Comparison of ENCODE assay signal across 25 cellular contexts in genomic region chr3:61674595-61674994, GRCh38.
A peak's percentile ranks its signal among the peaks of the same experiment; 100 is the strongest.
DNase-seq lines count a peak whose midpoint lies in the region; ATAC-seq, FAIRE-seq and TF ChIP-seq lines count a peak whose summit lies in the region.
"Had no signal": no experiment of that assay in that cellular context is flagged by ENCODE, and none has a peak within 500 bp of the region (broad histone marks: within the 10 kb centered on the region; RNA-seq: fewer than 3 reads in every experiment).

No MANE protein-coding gene starts in this region.

- no peak overlapping the region for H3K14ac ChIP-seq in H1 (ENCODE audit: insufficient read length)

- no peaks in the 10 kb centered on the region for H3K9me3 ChIP-seq in HUES48 (ENCODE audit: control insufficient read depth, insufficient read depth, low read length)
- no peaks in the 10 kb centered on the region for H3K9me3 ChIP-seq in H1 (ENCODE audit: insufficient read depth in 2 of 2, low read depth in 1 of 2, low read length in 1 of 2)
- no peaks in the 10 kb centered on the region for H3K9me3 ChIP-seq in small intestine (ENCODE audit: control insufficient read depth, low read depth)
- H3K9me3 ChIP-seq: A549, BE2C, HAP-1 had no signal

- H3K9ac ChIP-seq in HUES48 (ENCODE audit: low read depth, low read length) (no peak overlapping the region), H1 (replicated peaks in 1 of 4; ENCODE audit: extremely low read depth in 1 of 4, low read depth in 3 of 4, low read length in 3 of 4) (no peak overlapping the region), mesendoderm (ENCODE audit: low read length) (no peak overlapping the region)
- H3K9ac ChIP-seq: BLaER1 treated with 17β-estradiol and CSF1 and Interleukin-3, amounts not matched to agents 10 nM and 100 nM had no signal

- POLR2A ChIA-PET in H1 (lab: Charles Lee; ENCODE audit: partially characterized antibody), result interaction anchor here (0.8 to 1.3 kb wide), 3 partner anchors 10 to 114 kb away, joined by 3 to 4 read pairs (median 3); partner anchors contain the start of gene PTPRG
- POLR2A ChIA-PET in RWPE1 (lab: Yijun Ruan, JAX; ENCODE audit: low non-redundant PET), result no interaction called here

- H3F3A ChIP-seq in GM23338 (replicated peaks; ENCODE audit: low read depth), result no peaks in the 10 kb centered on the region

- H4K91ac ChIP-seq in H1 (replicated peaks; ENCODE audit: insufficient read length, low read length), result no peak overlapping the region

- no peak overlapping the region for H2BK15ac ChIP-seq in H1 (ENCODE audit: low read length)
- no peak overlapping the region for H2BK15ac ChIP-seq in mesendoderm (replicated peaks; ENCODE audit: low read depth)

- no peak overlapping the region for H3K4me3 Mint-ChIP-seq in GM23338
- H3K4me3 Mint-ChIP-seq: CD14-positive monocyte; CD4-positive, alpha-beta T cell; CD8-positive, alpha-beta memory T cell; HFFc6 had no signal

- H3K79me1 ChIP-seq in H1 (ENCODE audit: low read depth, low read length) (peaks cover 9% of the 10 kb centered on the region; the same call in 1 of the 2 replicates), mesendoderm (ENCODE audit: low read length) (peaks cover 21% of the 10 kb centered on the region)

- 0 out of 2 replicates have a peak overlapping the region, but pooled peaks have one; percentile 38 for H3K27ac Mint-ChIP-seq in GM23338
- H3K27ac Mint-ChIP-seq: CD14-positive monocyte; CD4-positive, alpha-beta T cell; CD8-positive, alpha-beta memory T cell; HFFc6 had no signal

- CTCF ChIA-PET in H1 (lab: Charles Lee; ENCODE audit: partially characterized antibody), result interaction anchor here (0.5 kb wide), 1 partner anchor 361 kb away, joined by 4 read pairs; no protein-coding TSS in a partner anchor
- CTCF ChIA-PET in RWPE1 (lab: Yijun Ruan, JAX), result no interaction called here

- H3K27me3 ChIP-seq in GM23338 (ENCODE audit: insufficient read depth) (no peaks in the 10 kb centered on the region), HUES48 (ENCODE audit: control insufficient read depth, insufficient read depth, low read length) (no peaks in the 10 kb centered on the region), H1 (replicated peaks in 1 of 4; ENCODE audit: control insufficient read depth in 3 of 4, extremely low read depth in 1 of 4, insufficient read depth in 3 of 4, low read length in 3 of 4) (no peaks in the 10 kb centered on the region), mesendoderm (ENCODE audit: insufficient read depth, low read length, poor library complexity) (no peaks in the 10 kb centered on the region), small intestine (ENCODE audit: control insufficient read depth in 2 of 2, insufficient read depth in 2 of 2, low read length in 2 of 2) (no peaks in the 10 kb centered on the region)
- H3K27me3 ChIP-seq: BE2C; BLaER1 treated with 17β-estradiol and CSF1 and Interleukin-3, amounts not matched to agents 10 nM and 100 nM had no signal

- DNase-seq in GM23338 (ENCODE audit: low spot score) (peak; percentile 58), H1 (ENCODE audit: low read depth in 1 of 2, low spot score in 2 of 2) (no peak), mesendoderm (peak; percentile 95), small intestine (no peak), RWPE1 (ENCODE audit: low spot score) (no peak)
- DNase-seq: 8988T; ACHN; AML-193; BE2C; CD4-positive, alpha-beta T cell; CD8-positive, alpha-beta memory T cell; DMS 273 treated with DMSO at 0.1 percent for 48 hours; DMS79; EL; GDM1; HFFc6 had no signal

- H2AK5ac ChIP-seq in H1 (ENCODE audit: low read depth, low read length) (no peak overlapping the region), mesendoderm (ENCODE audit: low read length) (no peak overlapping the region)

- no peak for TF ChIP-seq POLR2A in H1 (IDR thresholded peaks at IDR 0.05; ENCODE audit: control extremely low read depth in 1 of 2, low read depth in 2 of 2, low read length in 2 of 2)

- H3K4ac ChIP-seq in H1 (replicated peaks; ENCODE audit: insufficient read length, low read depth, low read length) (no peak overlapping the region), mesendoderm (ENCODE audit: low read depth, low read length) (no peak overlapping the region)

- H2AFZ ChIP-seq in GM23338 (no peak overlapping the region), H1 (ENCODE audit: low read length) (no peak overlapping the region)

- TF ChIP-seq CTCF in GM23338 (conservative IDR thresholded peaks at IDR 0.05; ENCODE audit: low read depth in 2 of 2) (no peak), H1 (IDR thresholded peaks at IDR 0.05; ENCODE audit: control extremely low read depth in 1 of 3, insufficient read depth in 1 of 3, low read depth in 1 of 3, low read length in 3 of 3) (no peak), RWPE1 (conservative IDR thresholded peaks at IDR 0.05; ENCODE audit: low read depth) (no peak)

- no peak overlapping the region for H3K4me3 ChIP-seq in GM23338
- H3K4me3 ChIP-seq in HUES48 (ENCODE audit: low read depth, low read length), result no peak overlapping the region
- no peak overlapping the region for H3K4me3 ChIP-seq in H1 (ENCODE audit: extremely low read depth in 1 of 4, insufficient read depth in 2 of 4, low read depth in 3 of 4, low read length in 4 of 4)
- H3K4me3 ChIP-seq in mesendoderm (ENCODE audit: low read length), result no peak overlapping the region
- no peak overlapping the region for H3K4me3 ChIP-seq in small intestine (ENCODE audit: low read depth in 1 of 2, low read length in 2 of 2)
- H3K4me3 ChIP-seq: A549; BLaER1 treated with 17β-estradiol and CSF1 and Interleukin-3, amounts not matched to agents 10 nM and 100 nM; GM12878; HAP-1 had no signal

- H3K4me1 ChIP-seq in GM23338 (ENCODE audit: insufficient read depth) (peaks cover 41% of the 10 kb centered on the region), HUES48 (ENCODE audit: control insufficient read depth, insufficient read depth, low read length) (peaks cover 41% of the 10 kb centered on the region), H1 (replicated peaks in 1 of 4; ENCODE audit: control insufficient read depth in 3 of 4, insufficient read depth in 4 of 4, low read length in 3 of 4) (peaks cover 0 to 20% (median 2%) of the 10 kb centered on the region in 4 experiments; a peak in 5 of 7 replicates), mesendoderm (ENCODE audit: control insufficient read depth, low read depth, low read length) (peaks cover 10% of the 10 kb centered on the region), small intestine (ENCODE audit: control insufficient read depth in 2 of 2, insufficient read depth in 1 of 2, low read depth in 1 of 2, low read length in 1 of 2) (no peaks in the 10 kb centered on the region)
- H3K4me1 ChIP-seq: BE2C; BLaER1 treated with 17β-estradiol and CSF1 and Interleukin-3, amounts not matched to agents 10 nM and 100 nM had no signal

- H3K79me2 ChIP-seq in GM23338 (replicated peaks; ENCODE audit: insufficient read depth), result peaks cover 80% of the 10 kb centered on the region
- peaks cover 6 to 78% of the 10 kb centered on the region in 2 experiments; a peak in 3 of 4 replicates for H3K79me2 ChIP-seq in H1 (ENCODE audit: control insufficient read depth in 1 of 2, insufficient read depth in 2 of 2, low read length in 2 of 2)
- H3K79me2 ChIP-seq in mesendoderm (ENCODE audit: control insufficient read depth, insufficient read depth, low read length), result peaks cover 58% of the 10 kb centered on the region

- H3K27me3 Mint-ChIP-seq in GM23338 (ENCODE audit: insufficient read depth, low read depth, poor library complexity), result peaks cover 5% of the 10 kb centered on the region
- H3K27me3 Mint-ChIP-seq: CD4-positive, alpha-beta T cell; CD8-positive, alpha-beta memory T cell had no signal

- H3K27ac ChIP-seq in GM23338 (ENCODE audit: low read depth) (no peak overlapping the region), HUES48 (ENCODE audit: low read depth, low read length) (peak overlapping the region; percentile 49), H1 (ENCODE audit: low read depth, low read length) (no peak overlapping the region), mesendoderm (ENCODE audit: low read depth, low read length) (peak overlapping the region; percentile 61), small intestine (ENCODE audit: low read depth in 1 of 2, low read length in 1 of 2) (no peak overlapping the region), RWPE1 (no peak overlapping the region)
- H3K27ac ChIP-seq: A549; BLaER1 treated with 17β-estradiol and CSF1 and Interleukin-3, amounts not matched to agents 10 nM and 100 nM had no signal

- H2BK5ac ChIP-seq in H1 (ENCODE audit: low read depth, low read length) (no peak overlapping the region), mesendoderm (ENCODE audit: low read length) (no peak overlapping the region)

- no peaks in the 10 kb centered on the region for H3K23me2 ChIP-seq in H1 (ENCODE audit: low read depth, low read length)

- peaks cover 10% of the 10 kb centered on the region; the same call in 1 of the 2 replicates for H4K20me1 ChIP-seq in GM23338 (replicated peaks; ENCODE audit: insufficient read depth)
- H4K20me1 ChIP-seq in H1 (replicated peaks in 1 of 2; ENCODE audit: control insufficient read depth in 1 of 2, insufficient read depth in 2 of 2, low read length in 2 of 2), result peaks cover 2 to 9% of the 10 kb centered on the region in 2 experiments

- FAIRE-seq in H1 (lab: Jason Lieb, UNC) (no peak), small intestine (lab: Jason Lieb, UNC) (no peak)
- FAIRE-seq: A549, D721Med, GM12878, GM19239 had no signal

- no peak overlapping the region for H2BK120ac ChIP-seq in H1 (replicated peaks; ENCODE audit: low read depth, low read length)
- no peak overlapping the region for H2BK120ac ChIP-seq in mesendoderm (ENCODE audit: low read depth, low read length)

- no peaks in the 10 kb centered on the region for H3K9me2 ChIP-seq in GM23338 (ENCODE audit: insufficient read depth)

- H3K36me3 ChIP-seq in GM23338 (ENCODE audit: insufficient read depth), result no peaks in the 10 kb centered on the region
- H3K36me3 ChIP-seq in HUES48 (ENCODE audit: control insufficient read depth, insufficient read depth, low read length), result no peaks in the 10 kb centered on the region; the same call in 1 of the 2 replicates
- peaks cover 0 to 3% (median 0%) of the 10 kb centered on the region in 4 experiments; a peak in 2 of 8 replicates for H3K36me3 ChIP-seq in H1 (ENCODE audit: control insufficient read depth in 2 of 4, insufficient read depth in 4 of 4, low read length in 3 of 4)
- H3K36me3 ChIP-seq in mesendoderm (ENCODE audit: control insufficient read depth, insufficient read depth, low read length), result no peaks in the 10 kb centered on the region
- no peaks in the 10 kb centered on the region for H3K36me3 ChIP-seq in small intestine (ENCODE audit: control insufficient read depth in 2 of 2, insufficient read depth in 2 of 2, low read length in 2 of 2)
- H3K36me3 ChIP-seq: BE2C had no signal

- H3K4me1 Mint-ChIP-seq in GM23338, result peaks cover 54% of the 10 kb centered on the region
- H3K4me1 Mint-ChIP-seq: CD14-positive monocyte; CD8-positive, alpha-beta memory T cell had no signal

- no peak overlapping the region for H4K8ac ChIP-seq in H1 (ENCODE audit: extremely low read depth, insufficient read depth, low read length)
- no peak overlapping the region for H4K8ac ChIP-seq in mesendoderm (ENCODE audit: low read depth, low read length)

- ATAC-seq in GM23338, result no peak; the same call in 2 of the 3 replicates
- no peak for ATAC-seq in GM19328 (IDR thresholded peaks at IDR 0.05; ENCODE audit: unreplicated experiment)
- ATAC-seq: A549, GM12878 had no signal

- WGBS in H1 (ENCODE audit: extremely low coverage in 1 of 2, insufficient coverage in 1 of 2, insufficient read length in 1 of 2, insufficient replicate concordance in 2 of 2, low coverage in 1 of 2, low lambda C conversion rate in 2 of 2, missing lambda C conversion rate in 1 of 2), 2 experiments, result 87% methylated on average over 1 of the region's 1 CpG; no CpG with 5 or more reads in 1 of the 2 experiments
- WGBS in mesendoderm (ENCODE audit: extremely low coverage, insufficient coverage, low lambda C conversion rate), result no CpG with 5 or more reads among the region's 1 CpG
- WGBS in small intestine, 3 donors, result 63 to 84% (median 64%) methylated on average over 1 of the region's 1 CpG

- H3K56ac ChIP-seq in H1 (replicated peaks; ENCODE audit: insufficient read length, low read depth, low read length), result no peak overlapping the region
- no peak overlapping the region for H3K56ac ChIP-seq in mesendoderm (ENCODE audit: low read length)

- H3K18ac ChIP-seq in H1 (ENCODE audit: extremely low read depth, low read length) (no peak overlapping the region), mesendoderm (ENCODE audit: low read length) (peak overlapping the region; percentile 39)

- no peak overlapping the region for H2BK12ac ChIP-seq in H1 (ENCODE audit: low read depth, low read length)

- H3K9me3 Mint-ChIP-seq in GM23338, result peaks cover 18% of the 10 kb centered on the region
- H3K9me3 Mint-ChIP-seq: CD4-positive, alpha-beta T cell; HFFc6 had no signal

- H3K36me3 Mint-ChIP-seq in GM23338 (ENCODE audit: low read depth), result peaks cover 27% of the 10 kb centered on the region
- H3K36me3 Mint-ChIP-seq: CD14-positive monocyte; CD8-positive, alpha-beta memory T cell had no signal

- H3K4me2 ChIP-seq in GM23338, result no peak overlapping the region
- no peak overlapping the region for H3K4me2 ChIP-seq in H1 (ENCODE audit: insufficient read depth in 1 of 2, low read depth in 2 of 2, low read length in 2 of 2)
- H3K4me2 ChIP-seq in mesendoderm (ENCODE audit: low read length), result no peak overlapping the region
- H3K4me2 ChIP-seq: A549; BLaER1 treated with 17β-estradiol and CSF1 and Interleukin-3, amounts not matched to agents 10 nM and 100 nM had no signal

- TF ChIP-seq EP300 in H1 (IDR thresholded peaks at IDR 0.05; ENCODE audit: borderline replicate concordance in 1 of 2, low read depth in 2 of 2, low read length in 2 of 2), result no peak

- TF ChIP-seq RAD21 in H1 (IDR thresholded peaks at IDR 0.05 in 1 of 2, conservative IDR thresholded peaks at IDR 0.05 in 1 of 2; ENCODE audit: low read depth in 2 of 2, low read length in 2 of 2), result no peak

- H3K23ac ChIP-seq in H1 (ENCODE audit: insufficient read length) (no peak overlapping the region), mesendoderm (ENCODE audit: low read length) (no peak overlapping the region)

- H2BK20ac ChIP-seq in H1 (ENCODE audit: low read length), result no peak overlapping the region

- H4K5ac ChIP-seq in H1 (ENCODE audit: insufficient read length, low read depth, low read length), result no peak overlapping the region
- H4K5ac ChIP-seq in mesendoderm (ENCODE audit: low read length), result no peak overlapping the region

Comparison
In these comparisons a context has a peak if more than half of its experiments do, and no peak if none do; other contexts are left out.
1. DNase-seq: peak in GM23338 (single experiment) and mesendoderm (single experiment); none in H1 (0 of 2), small intestine (single experiment) and RWPE1 (single experiment).
2. H3K27ac ChIP-seq: peak in HUES48 (single experiment) and mesendoderm (single experiment); none in GM23338 (single experiment), H1 (single experiment), small intestine (0 of 2) and RWPE1 (single experiment).